9 cellular contexts compared by ENCODE assay signal in genomic region chr2:37636209-37637077, GRCh38. TPM values are rescaled to one million over a fixed set of nuclear protein-coding genes. Genes with fewer than 3 reads are reported as not detected.
DNase-seq lines count a peak whose midpoint lies in the region; ATAC-seq, FAIRE-seq and TF ChIP-seq lines count a peak whose summit lies in the region.
"Had no signal": no experiment of that assay in that cellular context is flagged by ENCODE, and none has a peak within 500 bp of the region (broad histone marks: within the 10 kb centered on the region; RNA-seq: fewer than 3 reads in every experiment).

No MANE protein-coding gene starts in this region.

- no peaks in the 10 kb centered on the region for H3K9me1 ChIP-seq in endothelial cell of umbilical vein (replicated peaks; ENCODE audit: control insufficient read depth, extremely low read depth, insufficient read depth, low read length)

- H3K4me1 Mint-ChIP-seq in CD14-positive monocyte = peaks cover 57% of the 10 kb centered on the region

- peak overlapping the region; percentile 99 to 100 (median 99) for H3K27ac Mint-ChIP-seq in CD14-positive monocyte

- H3K9me3 ChIP-seq in endothelial cell of umbilical vein (replicated peaks; ENCODE audit: control insufficient read depth, insufficient read depth, low read length) = no peaks in the 10 kb centered on the region

- H3K27ac ChIP-seq in endothelial cell of umbilical vein (ENCODE audit: insufficient read depth, low read depth, low read length) = no peak overlapping the region

- H4K20me1 ChIP-seq in endothelial cell of umbilical vein (replicated peaks; ENCODE audit: control insufficient read depth, extremely low read depth, insufficient read depth, low read length) = no peaks in the 10 kb centered on the region

- no peaks in the 10 kb centered on the region for H3K36me3 ChIP-seq in endothelial cell of umbilical vein (ENCODE audit: control insufficient read depth in 2 of 2, extremely low read depth in 1 of 2, insufficient read depth in 2 of 2, low read length in 2 of 2)

- H3K36me3 Mint-ChIP-seq in CD14-positive monocyte = peaks cover 18 to 20% of the 10 kb centered on the region in 2 donors

- H3K9ac ChIP-seq in endothelial cell of umbilical vein (replicated peaks; ENCODE audit: extremely low read depth, insufficient read depth, low read length) = no peak overlapping the region

- H3K27me3 ChIP-seq in endothelial cell of umbilical vein (ENCODE audit: control insufficient read depth in 2 of 2, insufficient read depth in 2 of 2, low read length in 2 of 2) = no peaks in the 10 kb centered on the region

- no TSS peak for BruUV-seq in endothelial cell of umbilical vein (replicated peaks; lab: Mats Ljungman, UMichigan)

- peaks cover 0 to 4% (median 2%) of the 10 kb centered on the region in 3 donors for H3K27me3 Mint-ChIP-seq in CD14-positive monocyte (ENCODE audit: low read depth in 3 of 3)

- H3K4me1 ChIP-seq in endothelial cell of umbilical vein (ENCODE audit: control insufficient read depth, extremely low read depth, insufficient read depth, low read length) = peaks cover 19% of the 10 kb centered on the region

- no peak for TF ChIP-seq CTCF in CD14-positive monocyte (IDR thresholded peaks at IDR 0.05)
- no peak for TF ChIP-seq CTCF in endothelial cell of umbilical vein (IDR thresholded peaks at IDR 0.05; ENCODE audit: extremely low read depth in 1 of 2, insufficient read depth in 1 of 2, low read depth in 1 of 2, low read length in 2 of 2)

- FAIRE-seq in endothelial cell of umbilical vein (lab: Jason Lieb, UNC) = peak; percentile 15

- DNase-seq in CD14-positive monocyte (ENCODE audit: low spot score) (peak; percentile 58), endothelial cell of umbilical vein (ENCODE audit: low read depth, low spot score) (no peak), putamen (ENCODE audit: low spot score) (no peak), T1000 (lab: John Stamatoyannopoulos, UW) (no peak), glomerular visceral epithelial cell (ENCODE audit: extremely low spot score) (no peak)
- no peak for DNase-seq in activated CD4-positive, CD25-positive, alpha-beta regulatory T cell (lab: John Stamatoyannopoulos, UW)
- DNase-seq: occipital lobe had no signal

- CTCF ChIA-PET in endothelial cell of umbilical vein (lab: Charles Lee) = no interaction called here

- no peak overlapping the region for H3K4me3 ChIP-seq in endothelial cell of umbilical vein (replicated peaks in 1 of 3; ENCODE audit: insufficient read depth in 1 of 3, low read depth in 1 of 3, low read length in 3 of 3)

- H3K4me2 ChIP-seq in endothelial cell of umbilical vein (ENCODE audit: insufficient read depth, low read length) = no peak overlapping the region

- dilution Hi-C loops in endothelial cell of umbilical vein (cut with MboI; ENCODE audit: extremely low pct_ligation_motif_present, low sequenced_read_pairs) = no loop called here

- POLR2A ChIA-PET in endothelial cell of umbilical vein (lab: Charles Lee) = no interaction called here

- peak; percentile 29 for ATAC-seq in GM19351 (IDR thresholded peaks at IDR 0.05; ENCODE audit: unreplicated experiment)
- ATAC-seq in HG03558 (IDR thresholded peaks at IDR 0.05; ENCODE audit: extremely low read depth, unreplicated experiment) = peak; percentile 9

- peak overlapping the region; percentile 27 to 71 for H3K4me3 Mint-ChIP-seq in CD14-positive monocyte

- H3K79me2 ChIP-seq in endothelial cell of umbilical vein (ENCODE audit: control insufficient read depth, insufficient read depth, low read length) = no peaks in the 10 kb centered on the region

- H2AFZ ChIP-seq in endothelial cell of umbilical vein (ENCODE audit: low read depth, low read length) = no peak overlapping the region

- no peak for TF ChIP-seq POLR2A in endothelial cell of umbilical vein (IDR thresholded peaks at IDR 0.05; ENCODE audit: low read depth, low read length)

- peaks cover 0 to 4% (median 0%) of the 10 kb centered on the region in 7 donors for H3K9me3 Mint-ChIP-seq in CD14-positive monocyte

- intact Hi-C loops in CD14-positive monocyte (cut with micrococcal nuclease) = loop anchor here in 1 of 2 donors (5.0 to 10.0 kb wide), 3 partner anchors 36 to 188 kb away; partner anchors contain the start of gene CDC42EP3
- intact Hi-C loops in endothelial cell of umbilical vein (cut with micrococcal nuclease) = loop anchor here (1.0 kb wide), 1 partner anchor 22 kb away; no protein-coding TSS in a partner anchor

TF ChIP-seq in endothelial cell of umbilical vein, 7 proteins besides CTCF, POLR2A, EP300 and RAD21:
- TF ChIP-seq GATA2 (IDR thresholded peaks at IDR 0.05; ENCODE audit: insufficient read depth, insufficient read length, low read depth, low read length) = no peak
- TF ChIP-seq, protein P1, sequence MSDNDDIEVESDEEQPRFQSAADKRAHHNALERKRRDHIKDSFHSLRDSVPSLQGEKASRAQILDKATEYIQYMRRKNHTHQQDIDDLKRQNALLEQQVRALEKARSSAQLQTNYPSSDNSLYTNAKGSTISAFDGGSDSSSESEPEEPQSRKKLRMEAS (IDR thresholded peaks at IDR 0.05; ENCODE audit: insufficient read depth, insufficient read length) = no peak
- TF ChIP-seq FOS (IDR thresholded peaks at IDR 0.05; ENCODE audit: borderline replicate concordance, insufficient read depth, low read length) = no peak
- no peak for TF ChIP-seq POLR2AphosphoS5 (IDR thresholded peaks at IDR 0.05; ENCODE audit: insufficient read depth, low read depth, low read length)
- no peak for TF ChIP-seq JUN (IDR thresholded peaks at IDR 0.05; ENCODE audit: borderline replicate concordance, insufficient read depth, insufficient read length, low read depth)
- no peak for TF ChIP-seq MYC (IDR thresholded peaks at IDR 0.05; ENCODE audit: low read depth, low read length)
- TF ChIP-seq EZH2 (IDR thresholded peaks at IDR 0.05; ENCODE audit: borderline replicate concordance, low read depth, low read length, severe bottlenecking) = no peak

RNA-seq across cellular contexts. Expression of gene CDC42EP3, which starts 35.0 kb away (rescaled TPM):
- polyA plus RNA-seq in CD14-positive monocyte (100 to 1,000 TPM; 249 to 272 TPM), endothelial cell of umbilical vein (14.6 and 14.9 TPM in 2 replicates)
- 40.2 and 54.7 TPM in 2 replicates for total RNA-seq in endothelial cell of umbilical vein
- 23.3 and 25.2 TPM in 2 replicates for polyA plus RNA-seq in endothelial cell of umbilical vein (2011; cell fraction: cytosol; rRNA removed)
- polyA plus RNA-seq in endothelial cell of umbilical vein (2011; cell fraction: nucleus; rRNA removed) = 20.4 and 27.5 TPM in 2 replicates
- 12.7 and 22.3 TPM in 2 replicates for polyA plus RNA-seq in endothelial cell of umbilical vein (2012)
- polyA minus RNA-seq in endothelial cell of umbilical vein = 21.0 and 23.1 TPM in 2 replicates
- 1.1 TPM for polyA minus RNA-seq in endothelial cell of umbilical vein (2011; cell fraction: cytosol; rRNA and poly(A)+ RNA removed)
- polyA minus RNA-seq in endothelial cell of umbilical vein (2011; cell fraction: nucleus; rRNA and poly(A)+ RNA removed) = 19.4 and 31.1 TPM in 2 replicates

Comparison
In these comparisons a context has a peak if more than half of its experiments do, and no peak if none do; other contexts are left out.
1. RNA of gene CDC42EP3, which starts 35.0 kb away (polyA plus RNA-seq): 249 to 272 TPM in CD14-positive monocyte; 12.7 to 27.5 TPM in endothelial cell of umbilical vein; every median in the first group is over 4 times any median in the second.